ENCODE assay signal across 9 cellular contexts in the genomic region with DNA sequence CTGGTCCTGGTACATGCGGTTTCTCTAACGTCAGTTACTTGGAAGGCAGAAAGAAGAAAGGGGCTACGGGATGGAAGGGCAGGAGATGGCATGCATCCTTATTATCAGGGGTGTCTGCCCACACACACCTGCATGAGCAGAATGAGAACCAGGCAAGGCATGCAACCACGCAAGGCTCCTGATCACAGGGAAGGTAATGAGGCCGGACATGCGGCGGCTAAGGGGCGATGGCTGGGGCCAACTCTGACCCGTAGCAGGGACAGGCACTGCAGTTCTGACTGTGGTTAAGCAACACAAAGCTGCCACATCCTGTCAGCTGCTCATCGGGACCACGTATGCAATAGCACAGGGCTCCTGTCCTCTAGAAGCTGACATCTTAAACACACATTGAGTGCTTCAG.
DNase-seq lines count a peak whose midpoint lies in the region; ATAC-seq, FAIRE-seq and TF ChIP-seq lines count a peak whose summit lies in the region.
"Had no signal": no experiment of that assay in that cellular context is flagged by ENCODE, and none has a peak within 500 bp of the region (broad histone marks: within the 10 kb centered on the region; RNA-seq: fewer than 3 reads in every experiment).

No MANE protein-coding gene starts in this region.

- no peak for TF ChIP-seq CTCF in AG10803 (conservative IDR thresholded peaks at IDR 0.05; ENCODE audit: low read length)
- TF ChIP-seq CTCF in pancreas (IDR thresholded peaks at IDR 0.05) = no peak
- no peak for TF ChIP-seq CTCF in prostate gland (IDR thresholded peaks at IDR 0.05)

- TF ChIP-seq POLR2A in prostate gland (IDR thresholded peaks at IDR 0.05) = no peak

- H3K27ac ChIP-seq in pancreas = no peak overlapping the region
- H3K27ac ChIP-seq in prostate gland = no peak overlapping the region

- DNase-seq in AG10803 (ENCODE audit: low read depth) (peak; percentile 61), KG1 (lab: John Stamatoyannopoulos, UW) (peak; percentile 8), pancreas (no peak), kidney glomerular epithelial cell (lab: John Stamatoyannopoulos, UW) (no peak), prostate gland (ENCODE audit: low spot score) (no peak), NCI-H748 treated with DMSO at 0.1 percent for 48 hours (lab: John Stamatoyannopoulos, UW) (no peak)
- peak; percentile 20 for DNase-seq in activated T-cell treated with anti-CD3 and anti-CD28 coated beads, Interleukin-2, amount 50 U/mL, for 4 hours

- H3K4me1 ChIP-seq in pancreas = no peaks in the 10 kb centered on the region
- H3K4me1 ChIP-seq in prostate gland (replicated peaks) = no peaks in the 10 kb centered on the region

- ATAC-seq in GM21367 (IDR thresholded peaks at IDR 0.05; ENCODE audit: unreplicated experiment) = peak; percentile 75
- ATAC-seq in activated T-cell treated with anti-CD3 and anti-CD28 coated beads, Interleukin-2, amount 50 U/mL, for 4 hours = peak; percentile 64 to 76
- ATAC-seq in pancreas = peak in 3 of 4 donors; percentile 15 to 68 (median 51)

- H3K9me3 ChIP-seq in pancreas (no peaks in the 10 kb centered on the region), prostate gland (no peaks in the 10 kb centered on the region)

- intact Hi-C loops in pancreas (cut with DNase I) (no loop called here), prostate gland (cut with DNase I) (no loop called here)

- H3K27me3 ChIP-seq in pancreas (no peaks in the 10 kb centered on the region), prostate gland (replicated peaks; ENCODE audit: insufficient read depth) (no peaks in the 10 kb centered on the region)

- FAIRE-seq in pancreas (lab: Jason Lieb, UNC) = no peak

- H3K4me3 Mint-ChIP-seq in activated T-cell treated with anti-CD3 and anti-CD28 coated beads, Interleukin-2, amount 50 U/mL, for 4 hours = peak overlapping the region; percentile 29
- H3K4me3 Mint-ChIP-seq: nephron had no signal

- H3K4me3 ChIP-seq in AG10803 (ENCODE audit: low read length) (no peak overlapping the region), pancreas (no peak overlapping the region), prostate gland (no peak overlapping the region)

- no peaks in the 10 kb centered on the region for H3K36me3 ChIP-seq in pancreas
- no peaks in the 10 kb centered on the region for H3K36me3 ChIP-seq in prostate gland

- no peaks in the 10 kb centered on the region for H3K27me3 Mint-ChIP-seq in activated T-cell treated with anti-CD3 and anti-CD28 coated beads, Interleukin-2, amount 50 U/mL, for 4 hours (ENCODE audit: low read depth)

- peaks cover 58% of the 10 kb centered on the region for H3K4me1 Mint-ChIP-seq in activated T-cell treated with anti-CD3 and anti-CD28 coated beads, Interleukin-2, amount 50 U/mL, for 4 hours (ENCODE audit: low read depth)

- peaks cover 32% of the 10 kb centered on the region for H3K36me3 Mint-ChIP-seq in activated T-cell treated with anti-CD3 and anti-CD28 coated beads, Interleukin-2, amount 50 U/mL, for 4 hours (ENCODE audit: insufficient read depth)

- no peaks in the 10 kb centered on the region for H3K9me3 Mint-ChIP-seq in activated T-cell treated with anti-CD3 and anti-CD28 coated beads, Interleukin-2, amount 50 U/mL, for 4 hours

- WGBS in pancreas, 2 donors = 91 to 94% methylated on average over 11 of the region's 11 CpGs
- 80% methylated on average over 11 of the region's 11 CpGs for WGBS in prostate gland

Comparison
In these comparisons a context has a peak if more than half of its experiments do, and no peak if none do; other contexts are left out.
1. DNase-seq: peak in AG10803 (single experiment), KG1 (single experiment) and activated T-cell treated with anti-CD3 and anti-CD28 coated beads, Interleukin-2, amount 50 U/mL, for 4 hours (single experiment); none in pancreas (0 of 6), kidney glomerular epithelial cell (single experiment), prostate gland (single experiment) and NCI-H748 treated with DMSO at 0.1 percent for 48 hours (single experiment).
2. Peak in every context shown above with its lines, with median percentiles within 50 percentile points of each other: ATAC-seq.